Comparison of ENCODE assay signal across 11 cellular contexts in the genomic region with DNA sequence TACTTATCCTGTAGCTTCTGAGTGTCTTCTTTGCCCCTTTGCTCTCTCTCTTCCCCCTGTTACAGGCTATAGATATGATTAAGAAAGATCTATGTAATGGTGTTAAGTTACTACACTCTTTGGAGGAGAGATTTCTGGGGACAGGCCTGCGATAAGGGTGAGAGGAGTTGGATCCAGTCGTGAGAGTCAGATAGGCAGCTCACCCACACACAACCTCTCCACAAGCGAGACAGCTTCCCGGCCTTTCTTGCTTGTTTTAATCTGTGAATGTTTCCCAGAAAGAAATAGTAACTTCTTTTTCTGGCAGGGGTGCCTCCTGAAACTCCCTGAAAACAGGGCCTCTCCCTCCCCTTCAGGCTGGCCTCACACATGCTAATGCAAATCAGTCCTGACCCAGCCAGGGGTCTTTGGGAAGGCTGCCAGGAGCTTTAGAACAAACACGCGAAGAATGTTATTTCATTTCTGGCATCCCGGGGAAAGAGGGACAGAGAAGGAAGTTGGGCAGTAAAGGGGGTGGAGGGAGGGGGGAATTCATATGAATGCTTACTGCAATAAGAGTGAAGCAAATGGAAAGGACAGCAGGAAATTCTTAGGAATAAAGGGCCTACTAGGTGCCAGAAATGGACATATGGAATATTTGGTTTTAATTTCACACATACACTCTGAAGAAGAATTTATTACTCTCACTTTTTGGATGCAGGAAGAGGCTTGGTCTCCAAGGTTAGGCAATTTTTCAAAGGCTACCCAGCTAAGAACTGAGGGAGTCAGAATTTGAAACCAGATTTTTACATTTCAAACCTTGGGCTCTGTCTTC.
A peak's percentile ranks its signal among the peaks of the same experiment; 100 is the strongest.
DNase-seq lines count a peak whose midpoint lies in the region; TF ChIP-seq lines count a peak whose summit lies in the region.
"Had no signal": no experiment of that assay in that cellular context is flagged by ENCODE, and none has a peak within 500 bp of the region (broad histone marks: within the 10 kb centered on the region; RNA-seq: fewer than 3 reads in every experiment).

No MANE protein-coding gene starts in this region.

- H3K4me1 ChIP-seq in ACC112 (ENCODE audit: control insufficient read depth, insufficient read depth, low read length, unreplicated experiment): peaks cover 15% of the 10 kb centered on the region
- H3K4me1 ChIP-seq in SK-N-SH (ENCODE audit: control insufficient read depth in 1 of 2, insufficient read depth in 2 of 2, low read depth in 1 of 2, low read length in 1 of 2): peaks cover 4 to 7% of the 10 kb centered on the region in 2 experiments; a peak in 2 of 4 replicates

- H2AFZ ChIP-seq in ACC112 (ENCODE audit: low read length, unreplicated experiment) (peak overlapping the region; percentile 82), SK-N-SH (ENCODE audit: low read depth) (no peak overlapping the region)

- no peak for DNase-seq in SK-N-SH
- DNase-seq in fibroblast of the aortic adventitia (ENCODE audit: low read depth): peak; percentile 95
- peak; percentile 25 for DNase-seq in mucosa of gallbladder (ENCODE audit: low spot score)
- no peak for DNase-seq in UCSD-AML1 (lab: John Stamatoyannopoulos, UW; ENCODE audit: unreplicated experiment)
- DNase-seq in GM13977 (ENCODE audit: low spot score): no peak
- no peak for DNase-seq in H4 (ENCODE audit: low spot score)
- DNase-seq in NCI-H1417 treated with DMSO at 0.1 percent for 48 hours (lab: John Stamatoyannopoulos, UW): no peak
- DNase-seq: GOT3, left colon, NCI-H774 had no signal

- no peaks in the 10 kb centered on the region for H3K9me3 ChIP-seq in SK-N-SH

- TF ChIP-seq CTCF in SK-N-SH (IDR thresholded peaks at IDR 0.05) (no peak), fibroblast of the aortic adventitia (IDR thresholded peaks at IDR 0.05; ENCODE audit: insufficient read depth, low read length) (no peak), GM13977 (IDR thresholded peaks at IDR 0.05; ENCODE audit: extremely low read depth, insufficient read depth, missing control alignments) (no peak)

- no peaks in the 10 kb centered on the region for H3K9me2 ChIP-seq in SK-N-SH

- WGBS in SK-N-SH (ENCODE audit: low lambda C conversion rate): 60% methylated on average over 7 of the region's 7 CpGs

- H3K4me3 ChIP-seq in ACC112 (ENCODE audit: low read depth, low read length) (peak overlapping the region; percentile 23; the same call in 1 of the 2 replicates), SK-N-SH (ENCODE audit: low read depth in 2 of 2, low read length in 1 of 2) (no peak overlapping the region), fibroblast of the aortic adventitia (ENCODE audit: low read depth, low read length) (no peak overlapping the region)

- POLR2A ChIA-PET in SK-N-SH (lab: Yijun Ruan, JAX): no interaction called here

- H3F3A ChIP-seq in SK-N-SH (replicated peaks; ENCODE audit: insufficient read depth): no peaks in the 10 kb centered on the region

- no peak for TF ChIP-seq EP300 in SK-N-SH (IDR thresholded peaks at IDR 0.05; ENCODE audit: borderline replicate concordance in 1 of 2, low read depth in 1 of 2, low read length in 1 of 2)

- in situ Hi-C loops in GM13977 (cut with MboI; ENCODE audit: low pct_unique_long_range_greater_than_20kb, low sequenced_read_pairs, unreplicated experiment): no loop called here

- H3K27me3 ChIP-seq in ACC112 (ENCODE audit: insufficient read depth, low read length) (no peaks in the 10 kb centered on the region), SK-N-SH (ENCODE audit: insufficient read depth) (no peaks in the 10 kb centered on the region)

- no peaks in the 10 kb centered on the region for H3K79me2 ChIP-seq in ACC112 (ENCODE audit: control insufficient read depth, insufficient read depth, low read length, unreplicated experiment)
- no peaks in the 10 kb centered on the region for H3K79me2 ChIP-seq in SK-N-SH (ENCODE audit: insufficient read depth)

- H3K9ac ChIP-seq in SK-N-SH: no peak overlapping the region

- H3K27ac ChIP-seq in ACC112 (ENCODE audit: low read depth, low read length) (peak overlapping the region; percentile 57), SK-N-SH (ENCODE audit: low read depth in 2 of 2, low read length in 1 of 2) (peak overlapping the region; percentile 2 to 23; a peak in 1 of 4 replicates)

- H3K36me3 ChIP-seq in ACC112 (ENCODE audit: insufficient read depth, low read length): no peaks in the 10 kb centered on the region
- H3K36me3 ChIP-seq in SK-N-SH (replicated peaks in 1 of 2; ENCODE audit: control insufficient read depth in 1 of 2, insufficient read depth in 2 of 2, low read length in 1 of 2): no peaks in the 10 kb centered on the region

- CTCF ChIA-PET in SK-N-SH (lab: Yijun Ruan, JAX): interaction anchor here (0.8 to 1.0 kb wide), 2 partner anchors 21 to 101 kb away, joined by 3 to 6 read pairs; no protein-coding TSS in a partner anchor

- TF ChIP-seq RAD21 in SK-N-SH (IDR thresholded peaks at IDR 0.05; ENCODE audit: low read length): no peak

- H4K20me1 ChIP-seq in SK-N-SH (ENCODE audit: insufficient read depth): no peaks in the 10 kb centered on the region

- no peak overlapping the region for H3K4me2 ChIP-seq in SK-N-SH

TF ChIP-seq in SK-N-SH, 30 proteins besides CTCF, POLR2A, EP300 and RAD21:
- TF ChIP-seq NFIC (IDR thresholded peaks at IDR 0.05; ENCODE audit: borderline replicate concordance): peak; percentile 29; the same call in 1 of the 2 replicates
- no peak for TF ChIP-seq NRF1 (IDR thresholded peaks at IDR 0.05; ENCODE audit: low read depth, low read length)

Comparison
In these comparisons a context has a peak if more than half of its experiments do, and no peak if none do; other contexts are left out.
1. DNase-seq: peak in fibroblast of the aortic adventitia (single experiment) and mucosa of gallbladder (single experiment); none in SK-N-SH (single experiment), UCSD-AML1 (single experiment), GM13977 (single experiment), H4 (single experiment) and NCI-H1417 treated with DMSO at 0.1 percent for 48 hours (single experiment).